Comparison of ENCODE assay signal across 14 cellular contexts in genomic region chr16:89425523-89425922, GRCh38.
DNase-seq lines count a peak whose midpoint lies in the region; ATAC-seq and TF ChIP-seq lines count a peak whose summit lies in the region.
"Had no signal": no experiment of that assay in that cellular context is flagged by ENCODE, and none has a peak within 500 bp of the region (broad histone marks: within the 10 kb centered on the region; RNA-seq: fewer than 3 reads in every experiment).

No MANE protein-coding gene starts in this region.

- H3K27me3 ChIP-seq in MM.1S (replicated peaks; ENCODE audit: insufficient read depth, low read length) = no peaks in the 10 kb centered on the region
- H3K27me3 ChIP-seq in dorsolateral prefrontal cortex = no peaks in the 10 kb centered on the region
- H3K27me3 ChIP-seq: body of pancreas had no signal

- H3K27ac ChIP-seq in MM.1S (ENCODE audit: low read length) (no peak overlapping the region), dorsolateral prefrontal cortex (peak overlapping the region in 1 of 59 donors; percentile 22)

- no peak for TF ChIP-seq POLR2A in GM18505 (IDR thresholded peaks at IDR 0.05; ENCODE audit: borderline replicate concordance, extremely low read depth, insufficient read depth, insufficient read length)

- H4K20me1 ChIP-seq in MM.1S (ENCODE audit: insufficient read depth, low read length) = peaks cover 6% of the 10 kb centered on the region; the same call in 1 of the 2 replicates

- no peaks in the 10 kb centered on the region for H3K27me3 Mint-ChIP-seq in stimulated activated naive CD8-positive, alpha-beta T cell treated with anti-CD3 and anti-CD28 coated beads, Interleukin-15, Interleukin-2, amounts not matched to agents 100 ng/mL and 50 ng/mL, for 24 hours
- no peaks in the 10 kb centered on the region for H3K27me3 Mint-ChIP-seq in stimulated activated naive CD8-positive, alpha-beta T cell treated with anti-CD3 and anti-CD28 coated beads, Interleukin-15, amount 100 ng/mL, for 72 hours
- no peaks in the 10 kb centered on the region for H3K27me3 Mint-ChIP-seq in effector memory CD8-positive, alpha-beta T cell

- peaks cover 47% of the 10 kb centered on the region for H3K36me3 Mint-ChIP-seq in stimulated activated naive CD8-positive, alpha-beta T cell treated with anti-CD3 and anti-CD28 coated beads, Interleukin-15, Interleukin-2, amounts not matched to agents 100 ng/mL and 50 ng/mL, for 24 hours (ENCODE audit: low read depth)
- peaks cover 56% of the 10 kb centered on the region for H3K36me3 Mint-ChIP-seq in effector memory CD8-positive, alpha-beta T cell (ENCODE audit: insufficient read depth)

- peak overlapping the region; percentile 16; the same call in 1 of the 2 replicates for H3K4me2 ChIP-seq in MM.1S (ENCODE audit: low read depth, low read length)
- H3K4me2 ChIP-seq: SK-N-SH had no signal

- H3K4me1 Mint-ChIP-seq in stimulated activated naive CD8-positive, alpha-beta T cell treated with anti-CD3 and anti-CD28 coated beads, Interleukin-15, Interleukin-2, amounts not matched to agents 100 ng/mL and 50 ng/mL, for 24 hours (ENCODE audit: low read depth) = peaks cover 64% of the 10 kb centered on the region
- peaks cover 69% of the 10 kb centered on the region for H3K4me1 Mint-ChIP-seq in stimulated activated naive CD8-positive, alpha-beta T cell treated with anti-CD3 and anti-CD28 coated beads, Interleukin-15, amount 100 ng/mL, for 72 hours
- peaks cover 54 to 60% of the 10 kb centered on the region in 2 donors for H3K4me1 Mint-ChIP-seq in effector memory CD8-positive, alpha-beta T cell (ENCODE audit: low read depth in 2 of 2)

- H3K4me1 ChIP-seq in MM.1S (ENCODE audit: low read length) = peaks cover 41% of the 10 kb centered on the region

- no peak overlapping the region for H2AFZ ChIP-seq in MM.1S (ENCODE audit: low read length)

- TF ChIP-seq CTCF in MM.1S (IDR thresholded peaks at IDR 0.05; ENCODE audit: low read length) (no peak), dorsolateral prefrontal cortex (IDR thresholded peaks at IDR 0.05 in 54 of 56, conservative IDR thresholded peaks at IDR 0.05 in 2 of 56; ENCODE audit: low read depth in 1 of 56, partially characterized antibody in 56 of 56) (no peak)

- peaks cover 22% of the 10 kb centered on the region for H3F3A ChIP-seq in MM.1S (ENCODE audit: insufficient read depth, low read length)

- H3K36me3 ChIP-seq in MM.1S (replicated peaks; ENCODE audit: insufficient read depth, low read length) = no peaks in the 10 kb centered on the region

- no peak for DNase-seq in stimulated activated naive CD8-positive, alpha-beta T cell treated with anti-CD3 and anti-CD28 coated beads, Interleukin-15, amount 100 ng/mL, for 72 hours
- no peak for DNase-seq in MM.1S
- no peak for DNase-seq in effector memory CD8-positive, alpha-beta T cell
- DNase-seq in dorsolateral prefrontal cortex = no peak
- DNase-seq in stimulated activated CD4-positive, alpha-beta T cell treated with anti-CD3 and anti-CD28 coated beads, Interleukin-12 subunit alpha, Interleukin-12 subunit beta, amount 100 ng/mL, for 4 hours = no peak
- DNase-seq: activated naive CD4-positive, alpha-beta T cell; body of pancreas; NCI-H1105; NCI-H2171 treated with DMSO at 0.1 percent for 48 hours; SK-N-SH had no signal

- no peaks in the 10 kb centered on the region for H3K9me2 ChIP-seq in MM.1S (replicated peaks; ENCODE audit: insufficient read depth, low read length)
- H3K9me2 ChIP-seq: SK-N-SH had no signal

- ATAC-seq in stimulated activated naive CD8-positive, alpha-beta T cell treated with anti-CD3 and anti-CD28 coated beads, Interleukin-15, amount 100 ng/mL, for 72 hours = no peak
- ATAC-seq in effector memory CD8-positive, alpha-beta T cell (replicated peaks) = no peak
- ATAC-seq in GM18505 (IDR thresholded peaks at IDR 0.05; ENCODE audit: unreplicated experiment) = no peak
- ATAC-seq: body of pancreas, esophagus mucosa had no signal

- no peaks in the 10 kb centered on the region for H3K9me3 ChIP-seq in MM.1S (replicated peaks; ENCODE audit: insufficient read depth, low read length)
- H3K9me3 ChIP-seq: body of pancreas, SK-N-SH had no signal

- no peaks in the 10 kb centered on the region for H3K9me3 Mint-ChIP-seq in stimulated activated naive CD8-positive, alpha-beta T cell treated with anti-CD3 and anti-CD28 coated beads, Interleukin-15, Interleukin-2, amounts not matched to agents 100 ng/mL and 50 ng/mL, for 24 hours
- H3K9me3 Mint-ChIP-seq in stimulated activated naive CD8-positive, alpha-beta T cell treated with anti-CD3 and anti-CD28 coated beads, Interleukin-15, amount 100 ng/mL, for 72 hours = no peaks in the 10 kb centered on the region
- no peaks in the 10 kb centered on the region for H3K9me3 Mint-ChIP-seq in effector memory CD8-positive, alpha-beta T cell

- H3K27ac Mint-ChIP-seq in stimulated activated naive CD8-positive, alpha-beta T cell treated with anti-CD3 and anti-CD28 coated beads, Interleukin-15, Interleukin-2, amounts not matched to agents 100 ng/mL and 50 ng/mL, for 24 hours = peak overlapping the region; percentile 75
- no peak overlapping the region for H3K27ac Mint-ChIP-seq in stimulated activated naive CD8-positive, alpha-beta T cell treated with anti-CD3 and anti-CD28 coated beads, Interleukin-15, amount 100 ng/mL, for 72 hours
- H3K27ac Mint-ChIP-seq in effector memory CD8-positive, alpha-beta T cell = peak overlapping the region; percentile 53 to 54

- H3K9ac ChIP-seq in MM.1S (ENCODE audit: low read length) = no peak overlapping the region
- H3K9ac ChIP-seq: SK-N-SH had no signal

- intact Hi-C loops in dorsolateral prefrontal cortex (cut with DNase I) = no loop called here

- H3K4me3 Mint-ChIP-seq in stimulated activated naive CD8-positive, alpha-beta T cell treated with anti-CD3 and anti-CD28 coated beads, Interleukin-15, Interleukin-2, amounts not matched to agents 100 ng/mL and 50 ng/mL, for 24 hours = peak overlapping the region; percentile 49
- peak overlapping the region in 1 of 2 donors; percentile 26 for H3K4me3 Mint-ChIP-seq in stimulated activated naive CD8-positive, alpha-beta T cell treated with anti-CD3 and anti-CD28 coated beads, Interleukin-15, amount 100 ng/mL, for 72 hours
- H3K4me3 Mint-ChIP-seq in effector memory CD8-positive, alpha-beta T cell = no peak overlapping the region

- peaks cover 78% of the 10 kb centered on the region for H3K79me2 ChIP-seq in MM.1S (ENCODE audit: low read length)

- H3K4me3 ChIP-seq in MM.1S (ENCODE audit: low read length) (no peak overlapping the region), dorsolateral prefrontal cortex (no peak overlapping the region)
- H3K4me3 ChIP-seq: body of pancreas, skin epidermis had no signal

Comparison
In these comparisons a context has a peak if more than half of its experiments do, and no peak if none do; other contexts are left out.
1. H3K27ac Mint-ChIP-seq: peak in stimulated activated naive CD8-positive, alpha-beta T cell treated with anti-CD3 and anti-CD28 coated beads, Interleukin-15, Interleukin-2, amounts not matched to agents 100 ng/mL and 50 ng/mL, for 24 hours (single experiment) and effector memory CD8-positive, alpha-beta T cell (2 of 2); none in stimulated activated naive CD8-positive, alpha-beta T cell treated with anti-CD3 and anti-CD28 coated beads, Interleukin-15, amount 100 ng/mL, for 72 hours (0 of 2).